12 cellular contexts compared by ENCODE assay signal in the genomic region with DNA sequence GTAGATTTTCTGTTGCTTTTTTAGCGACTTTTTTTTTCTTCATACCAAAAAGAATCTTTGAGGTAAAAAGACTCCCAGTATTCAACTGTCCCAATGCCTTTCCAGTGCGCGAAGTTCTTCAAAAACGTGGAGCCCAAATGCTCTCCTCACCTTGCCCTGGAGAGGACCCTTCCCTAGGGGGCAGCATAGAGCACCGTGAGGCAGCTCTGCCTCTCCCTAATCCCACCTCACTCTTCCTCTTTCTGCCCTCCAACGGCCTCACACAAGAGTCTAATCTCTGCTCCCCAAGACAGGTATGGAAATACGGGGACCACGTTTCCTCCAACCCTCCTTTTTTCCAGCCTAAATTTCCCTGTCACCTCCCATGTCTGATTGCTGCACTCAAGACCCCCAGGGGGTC.
DNase-seq lines count a peak whose midpoint lies in the region; ATAC-seq and TF ChIP-seq lines count a peak whose summit lies in the region.
"Had no signal": no experiment of that assay in that cellular context is flagged by ENCODE, and none has a peak within 500 bp of the region (broad histone marks: within the 10 kb centered on the region; RNA-seq: fewer than 3 reads in every experiment).

No MANE protein-coding gene starts in this region.

- H3K4me3 ChIP-seq in mesendoderm (ENCODE audit: low read length) = no peak overlapping the region

- CTCF ChIA-PET in HEK293T (lab: Yijun Ruan, JAX) = interaction anchor here (0.6 to 1.5 kb wide), 8 partner anchors 11 to 511 kb away, joined by 3 to 5 read pairs (median 4); no protein-coding TSS in a partner anchor

- H3K27ac ChIP-seq in mesendoderm (ENCODE audit: low read depth, low read length) = no peak overlapping the region

- H3K27me3 Mint-ChIP-seq in activated CD4-positive, alpha-beta T cell treated with anti-CD3 and anti-CD28 coated beads, Interleukin-2, amount 10 ng/mL, durations not matched to agents 24 days and 14 days = peaks cover 4% of the 10 kb centered on the region

- no peak overlapping the region for H3K4me3 Mint-ChIP-seq in activated CD4-positive, alpha-beta T cell treated with anti-CD3 and anti-CD28 coated beads, Interleukin-2, amount 10 ng/mL, durations not matched to agents 24 days and 14 days
- H3K4me3 Mint-ChIP-seq: CD8-positive, alpha-beta memory T cell had no signal

- no peak overlapping the region for H3K9ac ChIP-seq in mesendoderm (ENCODE audit: low read length)

- peak; percentile 61 for DNase-seq in activated CD4-positive, alpha-beta T cell treated with anti-CD3 and anti-CD28 coated beads, Interleukin-2, amount 10 ng/mL, durations not matched to agents 24 days and 14 days
- no peak for DNase-seq in activated CD4-positive, alpha-beta T cell treated with anti-CD3 and anti-CD28 coated beads for 4 hours
- DNase-seq in HEK293T (ENCODE audit: extremely low spot score) (peak; percentile 57), mesendoderm (peak; percentile 46), RKO (ENCODE audit: low spot score) (no peak), NCI-H2029 treated with DMSO at 0.1 percent for 48 hours (lab: John Stamatoyannopoulos, UW) (no peak)
- DNase-seq in activated CD4-positive, alpha-beta T cell treated with anti-CD3 and anti-CD28 coated beads, Interleukin-2, amount 50 U/mL, for 48 hours = peak; percentile 7 to 30
- DNase-seq: activated CD4-positive, CD25-positive, alpha-beta regulatory T cell; CD8-positive, alpha-beta memory T cell; cerebellar nuclear complex; left cardiac atrium had no signal

- H3K36me3 Mint-ChIP-seq in activated CD4-positive, alpha-beta T cell treated with anti-CD3 and anti-CD28 coated beads, Interleukin-2, amount 10 ng/mL, durations not matched to agents 24 days and 14 days (ENCODE audit: low read depth) = no peaks in the 10 kb centered on the region
- H3K36me3 Mint-ChIP-seq: CD8-positive, alpha-beta memory T cell had no signal

- no peak overlapping the region for H3K18ac ChIP-seq in mesendoderm (ENCODE audit: low read length)

- no peak overlapping the region for H4K8ac ChIP-seq in mesendoderm (ENCODE audit: low read depth, low read length)

- no CpG with 5 or more reads among the region's 8 CpGs for WGBS in mesendoderm (ENCODE audit: extremely low coverage, insufficient coverage, low lambda C conversion rate)

- POLR2A ChIA-PET in HEK293T (lab: Yijun Ruan, JAX) = no interaction called here

- no peak overlapping the region for H2BK5ac ChIP-seq in mesendoderm (ENCODE audit: low read length)

- no peak overlapping the region for H3K4ac ChIP-seq in mesendoderm (ENCODE audit: low read depth, low read length)

- no peak overlapping the region for H2AK5ac ChIP-seq in mesendoderm (ENCODE audit: low read length)

- no peak for ATAC-seq in GM21717 (IDR thresholded peaks at IDR 0.05; ENCODE audit: unreplicated experiment)
- ATAC-seq: left cardiac atrium had no signal

- no peak overlapping the region for H4K5ac ChIP-seq in mesendoderm (ENCODE audit: low read length)

- no peaks in the 10 kb centered on the region for H3K9me3 Mint-ChIP-seq in activated CD4-positive, alpha-beta T cell treated with anti-CD3 and anti-CD28 coated beads, Interleukin-2, amount 10 ng/mL, durations not matched to agents 24 days and 14 days

- H3K79me1 ChIP-seq in mesendoderm (ENCODE audit: low read length) = no peaks in the 10 kb centered on the region

- no peaks in the 10 kb centered on the region for H3K36me3 ChIP-seq in mesendoderm (ENCODE audit: control insufficient read depth, insufficient read depth, low read length)

- H2BK15ac ChIP-seq in mesendoderm (replicated peaks; ENCODE audit: low read depth) = no peak overlapping the region

- no peak overlapping the region for H3K4me2 ChIP-seq in mesendoderm (ENCODE audit: low read length)

- H3K23ac ChIP-seq in mesendoderm (ENCODE audit: low read length) = no peak overlapping the region

- no peaks in the 10 kb centered on the region for H3K4me1 ChIP-seq in mesendoderm (ENCODE audit: control insufficient read depth, low read depth, low read length)

- H3K27me3 ChIP-seq in mesendoderm (ENCODE audit: insufficient read depth, low read length, poor library complexity) = no peaks in the 10 kb centered on the region

- no peaks in the 10 kb centered on the region for H3K79me2 ChIP-seq in mesendoderm (ENCODE audit: control insufficient read depth, insufficient read depth, low read length)

- intact Hi-C loops in activated CD4-positive, alpha-beta T cell treated with anti-CD3 and anti-CD28 coated beads, Interleukin-2, amount 10 ng/mL, durations not matched to agents 24 days and 14 days (cut with micrococcal nuclease) = no loop called here

- H3K56ac ChIP-seq in mesendoderm (ENCODE audit: low read length) = no peak overlapping the region

- no peak overlapping the region for H2BK120ac ChIP-seq in mesendoderm (ENCODE audit: low read depth, low read length)

- H3K27ac Mint-ChIP-seq in activated CD4-positive, alpha-beta T cell treated with anti-CD3 and anti-CD28 coated beads, Interleukin-2, amount 10 ng/mL, durations not matched to agents 24 days and 14 days = no peak overlapping the region
- H3K27ac Mint-ChIP-seq: CD8-positive, alpha-beta memory T cell had no signal

- H3K4me1 Mint-ChIP-seq in activated CD4-positive, alpha-beta T cell treated with anti-CD3 and anti-CD28 coated beads, Interleukin-2, amount 10 ng/mL, durations not matched to agents 24 days and 14 days = no peaks in the 10 kb centered on the region
- H3K4me1 Mint-ChIP-seq: CD8-positive, alpha-beta memory T cell had no signal

TF ChIP-seq in HEK293T, 16 proteins besides CTCF, POLR2A, EP300 and RAD21:
- TF ChIP-seq ELF4 (IDR thresholded peaks at IDR 0.05) = no peak
- TF ChIP-seq LEF1 (IDR thresholded peaks at IDR 0.05; ENCODE audit: borderline replicate concordance) = no peak
- no peak for TF ChIP-seq L3MBTL2 (conservative IDR thresholded peaks at IDR 0.05)
- TF ChIP-seq SUZ12 (IDR thresholded peaks at IDR 0.05) = no peak
- no peak for TF ChIP-seq BHLHE40 (IDR thresholded peaks at IDR 0.05; ENCODE audit: borderline replicate concordance)
- no peak for TF ChIP-seq TARDBP (IDR thresholded peaks at IDR 0.05)
- no peak for TF ChIP-seq CTBP1 (IDR thresholded peaks at IDR 0.05; ENCODE audit: borderline replicate concordance)
- TF ChIP-seq FOXA1 (IDR thresholded peaks at IDR 0.05) = no peak
- no peak for TF ChIP-seq SP1 (IDR thresholded peaks at IDR 0.05)
- TF ChIP-seq, protein P1, sequence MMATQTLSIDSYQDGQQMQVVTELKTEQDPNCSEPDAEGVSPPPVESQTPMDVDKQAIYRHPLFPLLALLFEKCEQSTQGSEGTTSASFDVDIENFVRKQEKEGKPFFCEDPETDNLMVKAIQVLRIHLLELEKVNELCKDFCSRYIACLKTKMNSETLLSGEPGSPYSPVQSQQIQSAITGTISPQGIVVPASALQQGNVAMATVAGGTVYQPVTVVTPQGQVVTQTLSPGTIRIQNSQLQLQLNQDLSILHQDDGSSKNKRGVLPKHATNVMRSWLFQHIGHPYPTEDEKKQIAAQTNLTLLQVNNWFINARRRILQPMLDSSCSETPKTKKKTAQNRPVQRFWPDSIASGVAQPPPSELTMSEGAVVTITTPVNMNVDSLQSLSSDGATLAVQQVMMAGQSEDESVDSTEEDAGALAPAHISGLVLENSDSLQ (IDR thresholded peaks at IDR 0.05) = no peak
- no peak for TF ChIP-seq FOXM1 (IDR thresholded peaks at IDR 0.05; ENCODE audit: borderline replicate concordance)
- no peak for TF ChIP-seq ARNT (IDR thresholded peaks at IDR 0.05)

Comparison
In these comparisons a context has a peak if more than half of its experiments do, and no peak if none do; other contexts are left out.
1. DNase-seq: peak in activated CD4-positive, alpha-beta T cell treated with anti-CD3 and anti-CD28 coated beads, Interleukin-2, amount 10 ng/mL, durations not matched to agents 24 days and 14 days (single experiment), HEK293T (single experiment), activated CD4-positive, alpha-beta T cell treated with anti-CD3 and anti-CD28 coated beads, Interleukin-2, amount 50 U/mL, for 48 hours (2 of 2) and mesendoderm (single experiment); none in activated CD4-positive, alpha-beta T cell treated with anti-CD3 and anti-CD28 coated beads for 4 hours (0 of 2), RKO (single experiment) and NCI-H2029 treated with DMSO at 0.1 percent for 48 hours (single experiment).